ENCODE assay signal across 12 cellular contexts in the genomic region with DNA sequence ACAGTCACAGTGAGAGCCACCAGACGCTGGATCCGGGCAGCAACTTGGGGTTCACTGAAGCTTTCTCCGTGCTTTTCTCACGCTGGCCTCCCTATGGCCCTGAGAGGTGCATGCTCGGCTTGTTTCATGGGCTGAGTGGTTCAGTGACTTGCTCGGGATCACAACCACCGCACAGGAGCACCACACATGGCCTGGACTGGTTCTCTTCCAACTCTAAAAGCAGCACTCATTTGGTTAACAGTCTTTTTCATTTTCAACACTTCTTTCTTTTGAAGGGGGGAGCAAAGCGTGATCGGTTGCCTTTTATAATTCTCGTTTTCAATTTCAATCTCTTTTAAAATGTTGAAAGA.
"Had no signal": no experiment of that assay in that cellular context is flagged by ENCODE, and none has a peak within 500 bp of the region (broad histone marks: within the 10 kb centered on the region; RNA-seq: fewer than 3 reads in every experiment).

No MANE protein-coding gene starts in this region.

- H3K4me3 ChIP-seq: coronary artery, gastroesophageal sphincter, pancreas, upper lobe of right lung had no signal

- H3K4me3 Mint-ChIP-seq: stimulated activated naive CD8-positive, alpha-beta T cell treated with anti-CD3 and anti-CD28 coated beads, Interleukin-15, Interleukin-2, amounts not matched to agents 100 ng/mL and 50 ng/mL, for 24 hours had no signal

- FAIRE-seq: pancreas had no signal

- H3K9me3 Mint-ChIP-seq: stimulated activated naive CD8-positive, alpha-beta T cell treated with anti-CD3 and anti-CD28 coated beads, Interleukin-15, Interleukin-2, amounts not matched to agents 100 ng/mL and 50 ng/mL, for 24 hours had no signal

- H3K36me3 ChIP-seq: pancreas had no signal

- H3K4me1 ChIP-seq: gastroesophageal sphincter, pancreas had no signal

- H3K27me3 ChIP-seq: gastroesophageal sphincter, pancreas, upper lobe of right lung had no signal

- H3K9me3 ChIP-seq: gastroesophageal sphincter, pancreas, upper lobe of right lung had no signal

- DNase-seq: caudate nucleus; effector CD4-positive, alpha-beta T cell; mesendoderm; pancreas; stimulated activated CD4-positive, alpha-beta T cell treated with anti-CD3 and anti-CD28 coated beads, Interleukin-15, amount 100 ng/mL, for 24 hours; stimulated activated CD4-positive, alpha-beta T cell treated with anti-CD3 and anti-CD28 coated beads, Interleukin-4, amount 100 ng/mL, for 24 hours; T1000; upper lobe of right lung; WERI-Rb-1 had no signal

- H3K27ac ChIP-seq: coronary artery, gastroesophageal sphincter, pancreas, upper lobe of right lung, WERI-Rb-1 had no signal

- ATAC-seq: gastroesophageal sphincter, pancreas had no signal

- H3K27ac Mint-ChIP-seq: stimulated activated naive CD8-positive, alpha-beta T cell treated with anti-CD3 and anti-CD28 coated beads, Interleukin-15, Interleukin-2, amounts not matched to agents 100 ng/mL and 50 ng/mL, for 24 hours had no signal

- H3K27me3 Mint-ChIP-seq: stimulated activated naive CD8-positive, alpha-beta T cell treated with anti-CD3 and anti-CD28 coated beads, Interleukin-15, Interleukin-2, amounts not matched to agents 100 ng/mL and 50 ng/mL, for 24 hours had no signal
